ENCODE assay signal across 8 cellular contexts in the genomic region with DNA sequence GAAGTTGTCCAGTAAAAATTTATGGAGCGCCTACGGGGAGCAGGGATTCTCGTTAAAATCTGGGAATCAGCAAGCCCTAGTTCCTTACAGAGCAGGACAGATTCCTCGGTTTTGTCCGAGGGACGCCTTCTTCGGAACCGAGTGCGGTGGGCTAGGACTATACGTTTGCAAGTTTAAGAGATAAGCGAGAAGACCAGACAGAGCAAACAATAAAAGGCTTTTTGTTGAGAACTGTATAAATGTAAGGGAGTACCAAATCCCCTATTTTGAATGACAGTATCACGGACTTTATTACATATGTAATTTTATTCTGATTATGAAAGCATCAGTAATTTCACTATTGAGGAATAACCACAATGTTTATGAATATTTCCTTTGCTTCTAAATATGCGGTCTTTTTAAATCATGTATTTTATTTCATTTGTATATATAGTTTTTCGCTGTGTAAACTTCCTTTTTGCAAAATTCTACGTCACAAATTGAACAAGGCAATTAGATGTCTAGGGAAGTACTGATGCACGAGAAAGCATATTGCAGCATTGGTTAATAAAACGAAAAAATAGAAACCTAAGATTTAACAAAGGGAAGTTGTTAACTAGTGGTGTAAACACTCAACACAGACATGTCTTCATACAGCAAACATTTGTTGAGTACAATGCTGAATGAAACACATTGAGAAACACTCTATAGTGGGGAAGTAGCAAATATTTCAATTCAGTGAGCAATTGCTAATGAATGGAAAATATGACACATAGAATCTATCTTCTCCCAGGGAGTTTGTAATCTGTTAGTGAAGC. TPM values are rescaled to one million over a fixed set of nuclear protein-coding genes. Genes with fewer than 3 reads are reported as not detected.
A peak's percentile ranks its signal among the peaks of the same experiment; 100 is the strongest.
DNase-seq lines count a peak whose midpoint lies in the region; TF ChIP-seq lines count a peak whose summit lies in the region.

No MANE protein-coding gene starts in this region.

- intact Hi-C loops in mammary epithelial cell (cut with micrococcal nuclease) = loop anchor here (1.0 to 10.0 kb wide), 7 partner anchors 46 to 691 kb away; no protein-coding TSS in a partner anchor
- intact Hi-C loops in lower leg skin (cut with DNase I; ENCODE audit: low total_unique reads) = no loop called here
- intact Hi-C loops in posterior cingulate gyrus (cut with DNase I) = loop anchor here (1.0 to 10.0 kb wide), 4 partner anchors 134 to 301 kb away; a partner anchor contains a TSS

- BruUV-seq in mammary epithelial cell (replicated peaks; lab: Mats Ljungman, UMichigan) = TSS peak; percentile 55

- H3K36me3 ChIP-seq in mammary epithelial cell (ENCODE audit: insufficient read depth, low read length) = no peaks in the 10 kb centered on the region
- no peaks in the 10 kb centered on the region for H3K36me3 ChIP-seq in tibial nerve

- TF ChIP-seq EP300 in tibial nerve (IDR thresholded peaks at IDR 0.05) = peak in 1 of 2 donors; percentile 82

- DNase-seq in NCI-H1105 treated with DMSO at 0.1 percent for 48 hours (lab: John Stamatoyannopoulos, UW) (peak; percentile 46), NCI-H1105 (lab: John Stamatoyannopoulos, UW) (no peak), NCI-H2029 treated with DMSO at 0.1 percent for 48 hours (lab: John Stamatoyannopoulos, UW) (peak; percentile 56), mammary epithelial cell (peak; percentile 64), lower leg skin (ENCODE audit: low spot score in 2 of 2) (no peak), tibial nerve (ENCODE audit: low spot score in 2 of 2) (no peak), NCI-H82 (lab: John Stamatoyannopoulos, UW) (no peak), posterior cingulate gyrus (no peak)

- dilution Hi-C loops in mammary epithelial cell (cut with HindIII; ENCODE audit: low sequenced_read_pairs) = no loop called here

- H3K4me1 ChIP-seq in mammary epithelial cell (ENCODE audit: insufficient read depth, low read length) (peaks cover 30% of the 10 kb centered on the region), tibial nerve (peaks cover 0 to 50% (median 25%) of the 10 kb centered on the region in 4 donors)

- H3K4me3 ChIP-seq in mammary epithelial cell (replicated peaks in 1 of 3; ENCODE audit: insufficient read depth in 1 of 3, low read depth in 2 of 3, low read length in 3 of 3) (peak overlapping the region; percentile 61 to 100 (median 62)), lower leg skin (ENCODE audit: low read depth, poor library complexity, severe bottlenecking) (peak overlapping the region; percentile 22), tibial nerve (peak overlapping the region; percentile 83 to 97 (median 92))

- peak overlapping the region; percentile 90 for H2AFZ ChIP-seq in mammary epithelial cell (ENCODE audit: low read depth, low read length)

- no peak for TF ChIP-seq POLR2A in lower leg skin (IDR thresholded peaks at IDR 0.05)
- no peak for TF ChIP-seq POLR2A in tibial nerve (IDR thresholded peaks at IDR 0.05)

- 14% methylated on average over 17 of the region's 17 CpGs for WGBS in mammary epithelial cell (ENCODE audit: low coverage, missing lambda C conversion rate)
- 13 to 14% methylated on average over 17 of the region's 17 CpGs for WGBS in lower leg skin, 2 donors
- WGBS in tibial nerve, 2 donors = 7 to 8% methylated on average over 17 of the region's 17 CpGs

- H3K9me3 ChIP-seq in mammary epithelial cell (replicated peaks; ENCODE audit: insufficient read depth, low read length) (no peaks in the 10 kb centered on the region), tibial nerve (no peaks in the 10 kb centered on the region)

- no peaks in the 10 kb centered on the region for H3K27me3 ChIP-seq in mammary epithelial cell (ENCODE audit: insufficient read depth, low read length)
- H3K27me3 ChIP-seq in tibial nerve = no peaks in the 10 kb centered on the region

- CTCF ChIA-PET in mammary epithelial cell (lab: Charles Lee; ENCODE audit: low non-redundant PET) = interaction anchor here (0.7 kb wide), 1 partner anchor 343 kb away, joined by 3 read pairs; no protein-coding TSS in a partner anchor

- peak overlapping the region; percentile 87 for H3K4me2 ChIP-seq in mammary epithelial cell (ENCODE audit: insufficient read depth, low read depth, low read length)

- peak overlapping the region; percentile 95 for H3K27ac ChIP-seq in mammary epithelial cell (ENCODE audit: insufficient read depth, low read depth, low read length)
- peak overlapping the region; percentile 96 to 99 (median 98) for H3K27ac ChIP-seq in tibial nerve

- in situ Hi-C loops in mammary epithelial cell (cut with MboI; ENCODE audit: low sequenced_read_pairs in 2 of 2) = loop anchor here in 1 of 2 donors (25.0 kb wide), 1 partner anchor 296 kb away; no protein-coding TSS in a partner anchor

- peaks cover 7% of the 10 kb centered on the region for H4K20me1 ChIP-seq in mammary epithelial cell (ENCODE audit: insufficient read depth, low read length)

- H3K9ac ChIP-seq in mammary epithelial cell (ENCODE audit: insufficient read depth, low read length) = peak overlapping the region; percentile 88

- H3K79me2 ChIP-seq in mammary epithelial cell (ENCODE audit: insufficient read depth, low read length) = peaks cover 37% of the 10 kb centered on the region

- no peak for TF ChIP-seq CTCF in mammary epithelial cell (conservative IDR thresholded peaks at IDR 0.05 in 1 of 2, IDR thresholded peaks at IDR 0.05 in 1 of 2; ENCODE audit: extremely low read depth in 1 of 2, insufficient read depth in 1 of 2, low read depth in 1 of 2, low read length in 2 of 2)
- no peak for TF ChIP-seq CTCF in lower leg skin (IDR thresholded peaks at IDR 0.05)
- no peak for TF ChIP-seq CTCF in tibial nerve (IDR thresholded peaks at IDR 0.05)

RNA-seq across cellular contexts. Expression of a gene that starts 1.2 kb away (rescaled TPM):
- 10 to 100 TPM; 45.3 to 50.3 TPM for total RNA-seq in mammary epithelial cell
- polyA plus RNA-seq in mammary epithelial cell = 18.3 TPM
- 15.6 TPM for polyA minus RNA-seq in mammary epithelial cell
- 10 to 100 TPM; 37.3 to 51.8 (median 46.9) TPM for total RNA-seq in lower leg skin
- 100 to 1,000 TPM; 200 to 241 (median 207) TPM for total RNA-seq in tibial nerve

Comparison
In these comparisons a context has a peak if more than half of its experiments do, and no peak if none do; other contexts are left out.
1. DNase-seq: peak in NCI-H1105 treated with DMSO at 0.1 percent for 48 hours (single experiment), NCI-H2029 treated with DMSO at 0.1 percent for 48 hours (single experiment) and mammary epithelial cell (single experiment); none in NCI-H1105 (single experiment), lower leg skin (0 of 2), tibial nerve (0 of 2), NCI-H82 (single experiment) and posterior cingulate gyrus (0 of 10).
2. H3K4me3 ChIP-seq: peak in every context shown above with its lines; median percentile 92 in tibial nerve; 62 in mammary epithelial cell; 22 in lower leg skin.